ENCODE assay signal across 11 cellular contexts in genomic region chr6:41040101-41040910, GRCh38. TPM values are rescaled to one million over a fixed set of nuclear protein-coding genes. Genes with fewer than 3 reads are reported as not detected.
DNase-seq lines count a peak whose midpoint lies in the region; ATAC-seq, FAIRE-seq and TF ChIP-seq lines count a peak whose summit lies in the region.
"Had no signal": no experiment of that assay in that cellular context is flagged by ENCODE, and none has a peak within 500 bp of the region (broad histone marks: within the 10 kb centered on the region; RNA-seq: fewer than 3 reads in every experiment).

No MANE protein-coding gene starts in this region.

- in situ Hi-C loops in IMR-90 (cut with MboI; ENCODE audit: low sequenced_read_pairs) (loop anchor here (25.0 kb wide), 2 partner anchors 1053 to 1678 kb away; no protein-coding TSS in a partner anchor), K562 (cut with MboI) (loop anchor here (25.0 kb wide), 1 partner anchor 1678 kb away; no protein-coding TSS in a partner anchor)

- no peak overlapping the region for H4K91ac ChIP-seq in IMR-90 (ENCODE audit: insufficient read depth, low read depth, low read length)

- dilution Hi-C loops in IMR-90 (cut with HindIII; ENCODE audit: low sequenced_read_pairs, unreplicated experiment): no loop called here

- H3K36me3 ChIP-seq in IMR-90 (ENCODE audit: control insufficient read depth, insufficient read depth, low read length) (no peaks in the 10 kb centered on the region), K562 (ENCODE audit: control insufficient read depth, insufficient read depth, low read length) (no peaks in the 10 kb centered on the region), WERI-Rb-1 (no peaks in the 10 kb centered on the region)

- H3K56ac ChIP-seq in IMR-90 (ENCODE audit: extremely low read depth, insufficient read depth, low read length): no peak overlapping the region

- TF ChIP-seq CTCF in IMR-90 (conservative IDR thresholded peaks at IDR 0.05; ENCODE audit: low read depth, low read length): no peak
- no peak for TF ChIP-seq CTCF in K562 (IDR thresholded peaks at IDR 0.05 in 2 of 3, conservative IDR thresholded peaks at IDR 0.05 in 1 of 3; ENCODE audit: insufficient read depth in 2 of 3, low read depth in 1 of 3, low read length in 3 of 3)
- no peak for TF ChIP-seq CTCF in WERI-Rb-1 (IDR thresholded peaks at IDR 0.05; ENCODE audit: low read depth, low read length)

- H3K4me3 ChIP-seq in IMR-90 (ENCODE audit: insufficient read depth, low read depth, low read length) (no peak overlapping the region), K562 (no peak overlapping the region), WERI-Rb-1 (ENCODE audit: low read depth, low read length) (no peak overlapping the region)
- H3K4me3 ChIP-seq: GM23338 had no signal

- no peak overlapping the region for H2AK5ac ChIP-seq in IMR-90 (ENCODE audit: low read depth, low read length)

- intact Hi-C loops in IMR-90 (cut with micrococcal nuclease): no loop called here
- intact Hi-C loops in K562 (cut with micrococcal nuclease): no loop called here

- H2BK5ac ChIP-seq in IMR-90 (ENCODE audit: low read depth, low read length, poor library complexity, severe bottlenecking): no peak overlapping the region

- H3K9ac ChIP-seq in IMR-90 (ENCODE audit: low read depth, low read length) (no peak overlapping the region), K562 (ENCODE audit: insufficient read depth in 1 of 2, low read depth in 2 of 2, low read length in 2 of 2) (no peak overlapping the region)

- CTCF ChIA-PET in IMR-90 (lab: Yijun Ruan, JAX): interaction anchor here (0.6 to 2.5 kb wide), 3 partner anchors 12 to 179 kb away, joined by 4 to 11 read pairs (median 4); no protein-coding TSS in a partner anchor
- CTCF ChIA-PET in K562 (lab: Yijun Ruan, JAX; ENCODE audit: low intra/inter-chr PET ratio): interaction anchor here (1.5 kb wide), 1 partner anchor 145 kb away, joined by 3 read pairs; no protein-coding TSS in a partner anchor

- H2AFZ ChIP-seq in IMR-90 (replicated peaks; ENCODE audit: low read length, poor library complexity) (no peak overlapping the region), K562 (ENCODE audit: low read depth, low read length) (peak overlapping the region; percentile 28; the same call in 1 of the 2 replicates)

- peaks cover 8% of the 10 kb centered on the region for H3K27me3 ChIP-seq in IMR-90 (ENCODE audit: control insufficient read depth, insufficient read depth, low read length)
- peaks cover 0 to 8% of the 10 kb centered on the region in 2 experiments; a peak in 1 of 5 replicates for H3K27me3 ChIP-seq in K562 (ENCODE audit: control insufficient read depth in 2 of 2, insufficient read depth in 2 of 2, low read length in 2 of 2)
- no peaks in the 10 kb centered on the region for H3K27me3 ChIP-seq in WERI-Rb-1 (ENCODE audit: insufficient read depth, low read depth, severe bottlenecking)

- TF ChIP-seq EP300 in K562 (IDR thresholded peaks at IDR 0.05; ENCODE audit: low read length): no peak

- H3K4ac ChIP-seq in IMR-90 (ENCODE audit: low read depth, low read length): no peak overlapping the region

- peak; percentile 55 for FAIRE-seq in K562 (lab: Jason Lieb, UNC)

- no peak overlapping the region for H2BK15ac ChIP-seq in IMR-90 (ENCODE audit: low read depth, low read length)

- H3K79me2 ChIP-seq in K562 (ENCODE audit: control insufficient read depth, insufficient read depth, low read length): no peaks in the 10 kb centered on the region

- no TSS peak for BruUV-seq in IMR-90 (replicated peaks; lab: Mats Ljungman, UMichigan)
- no TSS peak for BruUV-seq in K562 (replicated peaks; lab: Mats Ljungman, UMichigan)

- H3K23ac ChIP-seq in IMR-90 (ENCODE audit: low read depth, low read length): no peak overlapping the region

- DNase-seq in IMR-90 (no peak), K562 (ENCODE audit: extremely low read depth in 1 of 4, low spot score in 3 of 4) (peak; percentile 30 to 43 (median 32)), myocyte (ENCODE audit: low read depth) (peak; percentile 49), NCI-H526 (lab: John Stamatoyannopoulos, UW) (no peak), DMS114 treated with DMSO at 0.1 percent for 48 hours (lab: John Stamatoyannopoulos, UW; ENCODE audit: unreplicated experiment) (no peak), WERI-Rb-1 (no peak), NCI-H774 (lab: John Stamatoyannopoulos, UW) (no peak)
- DNase-seq: left cardiac atrium had no signal

- TF ChIP-seq RAD21 in IMR-90 (IDR thresholded peaks at IDR 0.05; ENCODE audit: low read length) (no peak), K562 (CRISPR knock-in tag; conservative IDR thresholded peaks at IDR 0.05 in 1 of 2, IDR thresholded peaks at IDR 0.05 in 1 of 2) (no peak)

- POLR2A ChIA-PET in IMR-90 (lab: Charles Lee; ENCODE audit: unreplicated experiment): no interaction called here
- POLR2A ChIA-PET in K562 (lab: Yijun Ruan, JAX): interaction anchor here (0.6 to 3.7 kb wide), 4 partner anchors 10 to 870 kb away, joined by 3 to 11 read pairs (median 4); no protein-coding TSS in a partner anchor

- WGBS in IMR-90 (ENCODE audit: extremely low coverage in 2 of 2, insufficient read length in 1 of 2), 2 experiments: no CpG with 5 or more reads among the region's 6 CpGs
- 21% methylated on average over 6 of the region's 6 CpGs for WGBS in K562 (ENCODE audit: insufficient coverage, low coverage, missing lambda C conversion rate)

- H2AK9ac ChIP-seq in IMR-90 (replicated peaks; ENCODE audit: low read depth, low read length, poor library complexity): peak overlapping the region; percentile 48

- H3K18ac ChIP-seq in IMR-90 (ENCODE audit: low read depth, low read length): no peak overlapping the region

- H2BK120ac ChIP-seq in IMR-90 (ENCODE audit: low read depth, low read length): no peak overlapping the region

- H3K4me1 ChIP-seq in IMR-90 (ENCODE audit: control insufficient read depth, insufficient read depth, low read length) (no peaks in the 10 kb centered on the region), K562 (replicated peaks in 1 of 2; ENCODE audit: control insufficient read depth in 2 of 2, insufficient read depth in 2 of 2, low read length in 2 of 2) (peaks cover 0 to 9% of the 10 kb centered on the region in 2 experiments; a peak in 3 of 5 replicates)

- TF ChIP-seq POLR2A in IMR-90 (IDR thresholded peaks at IDR 0.05; ENCODE audit: low read depth, low read length) (no peak), K562 (conservative IDR thresholded peaks at IDR 0.05) (no peak)

- H3K14ac ChIP-seq in IMR-90 (replicated peaks; ENCODE audit: low read depth, low read length): no peak overlapping the region

- H4K8ac ChIP-seq in IMR-90 (ENCODE audit: low read depth in 2 of 2, low read length in 2 of 2): no peak overlapping the region

- H3K4me2 ChIP-seq in IMR-90 (ENCODE audit: low read depth, low read length) (no peak overlapping the region), K562 (ENCODE audit: insufficient read depth, low read length) (no peak overlapping the region)
- H3K4me2 ChIP-seq: GM23338 had no signal

- no peak overlapping the region for H2BK20ac ChIP-seq in IMR-90 (ENCODE audit: low read depth, low read length)

- no peaks in the 10 kb centered on the region for H3K9me1 ChIP-seq in IMR-90 (ENCODE audit: insufficient read depth, low read length)
- peaks cover 3% of the 10 kb centered on the region for H3K9me1 ChIP-seq in K562 (ENCODE audit: control insufficient read depth, insufficient read depth, low read length)

- H3K9me3 ChIP-seq in IMR-90 (ENCODE audit: control insufficient read depth, insufficient read depth, low read length) (no peaks in the 10 kb centered on the region), K562 (replicated peaks; ENCODE audit: control insufficient read depth, insufficient read depth, low read depth, low read length) (no peaks in the 10 kb centered on the region), WERI-Rb-1 (ENCODE audit: severe bottlenecking) (no peaks in the 10 kb centered on the region)

- H3K27ac ChIP-seq in IMR-90 (ENCODE audit: insufficient read depth, low read length) (no peak overlapping the region), K562 (ENCODE audit: extremely low read depth, low read depth, low read length) (no peak overlapping the region), WERI-Rb-1 (no peak overlapping the region)

- H4K5ac ChIP-seq in IMR-90 (ENCODE audit: low read depth, low read length): no peak overlapping the region

- H4K20me1 ChIP-seq in IMR-90 (ENCODE audit: insufficient read depth, low read length) (no peaks in the 10 kb centered on the region), K562 (replicated peaks; ENCODE audit: control insufficient read depth, insufficient read depth, low read length) (peaks cover 7% of the 10 kb centered on the region; the same call in 1 of the 2 replicates)

- no peaks in the 10 kb centered on the region for H3K79me1 ChIP-seq in IMR-90 (ENCODE audit: low read depth in 1 of 2, low read length in 2 of 2)

- ATAC-seq in GM18861 (IDR thresholded peaks at IDR 0.05; ENCODE audit: unreplicated experiment): peak; percentile 63
- no peak for ATAC-seq in IMR-90 (ENCODE audit: low read depth)
- ATAC-seq in K562: no peak; the same call in 2 of the 3 replicates

RNA-seq across cellular contexts. Expression of gene UNC5CL, which starts 1.3 kb away (rescaled TPM):
- total RNA-seq in IMR-90 (2012; rRNA removed) (not detected in 2 replicates), K562 (2014; rRNA removed) (0.33 and 0.95 TPM in 2 replicates), K562 (2014; rRNA removed; fragmentation: Illumina TruSeq; extraction: Trizol) (0.35 and 0.40 TPM in 2 replicates), K562 (2015; rRNA removed; fragmentation: Illumina TruSeq; extraction: Trizol) (0.33 and 0.53 TPM in 2 replicates), K562 (2021) (0.64 and 0.78 TPM in 2 replicates), myocyte (2.3 and 2.7 TPM in 2 replicates)
- polyA plus RNA-seq in IMR-90 (2012; rRNA removed) (not detected in 2 replicates), K562 (2011; rRNA removed) (0.82 and 1.7 TPM in 2 replicates), K562 (2014; fragmentation: Illumina TruSeq; extraction: Trizol) (0.59 and 0.80 TPM in 2 replicates), K562 (2014; fragmentation: Nextera tagmentation; extraction: Ambion mirVana) (under 1 TPM in 1 of 2 experiments, not detected in 1; 0.07 TPM), K562 (2014; rRNA removed) (1.8 TPM in 2 replicates)
- 0.02 TPM in 2 replicates for polyA plus RNA-seq in IMR-90 (2012; cell fraction: cytosol; rRNA removed)
- 0.19 and 0.27 TPM in 2 replicates for polyA plus RNA-seq in IMR-90 (2012; cell fraction: nucleus; rRNA removed; ENCODE audit: low replicate concordance)
- 2.7 and 3.1 TPM in 2 replicates for total RNA-seq in K562 (2011; cell fraction: chromatin; rRNA removed; ENCODE audit: low replicate concordance)
- 1.6 and 2.0 TPM in 2 replicates for total RNA-seq in K562 (2011; cell fraction: nucleolus; rRNA removed)
- 2.5 and 3.7 TPM in 2 replicates for total RNA-seq in K562 (2011; cell fraction: nucleoplasm; rRNA removed)
- polyA plus RNA-seq in K562 (2011; cell fraction: cytosol; rRNA removed): 0.72 and 1.2 TPM in 2 replicates
- 7.8 and 9.9 TPM in 2 replicates for polyA plus RNA-seq in K562 (2011; cell fraction: nucleus; rRNA removed)
- 0.70 and 2.4 TPM in 2 replicates for polyA plus RNA-seq in K562 (2012)
- 0.21 and 0.39 TPM in 2 replicates for polyA minus RNA-seq in K562 (2011; rRNA and poly(A)+ RNA removed)
- not detected in 2 replicates for polyA minus RNA-seq in K562 (2011; cell fraction: cytosol; rRNA and poly(A)+ RNA removed)
- 1.5 and 2.4 TPM in 2 replicates for polyA minus RNA-seq in K562 (2011; cell fraction: nucleus; rRNA and poly(A)+ RNA removed)
- 0.45 TPM for polyA plus RNA-seq in myocyte (2012)

RNA-seq across cellular contexts. Expression of gene TSPO2, which starts 2.0 kb away (rescaled TPM):
- total RNA-seq in IMR-90 (2012; rRNA removed): not detected in 2 replicates
- not detected in 2 replicates for polyA plus RNA-seq in IMR-90 (2012; rRNA removed)
- not detected in 2 replicates for polyA plus RNA-seq in IMR-90 (2012; cell fraction: cytosol; rRNA removed)
- not detected in 2 replicates for polyA plus RNA-seq in IMR-90 (2012; cell fraction: nucleus; rRNA removed; ENCODE audit: low replicate concordance)
- not detected in 2 replicates for total RNA-seq in K562 (2011; cell fraction: chromatin; rRNA removed; ENCODE audit: low replicate concordance)
- total RNA-seq in K562 (2011; cell fraction: nucleolus; rRNA removed): not detected in 2 replicates
- total RNA-seq in K562 (2011; cell fraction: nucleoplasm; rRNA removed): not detected in 2 replicates
- total RNA-seq in K562 (2014; rRNA removed): not detected in 2 replicates
- total RNA-seq in K562 (2014; rRNA removed; fragmentation: Illumina TruSeq; extraction: Trizol): not detected in 2 replicates
- not detected in 2 replicates for total RNA-seq in K562 (2015; rRNA removed; fragmentation: Illumina TruSeq; extraction: Trizol)
- total RNA-seq in K562 (2021): not detected in 2 replicates
- polyA plus RNA-seq in K562 (2011; rRNA removed): 0.12 TPM in 1 of 2 replicates, not detected in the other
- polyA plus RNA-seq in K562 (2011; cell fraction: cytosol; rRNA removed): not detected in 2 replicates
- not detected in 2 replicates for polyA plus RNA-seq in K562 (2011; cell fraction: nucleus; rRNA removed)
- 0.19 TPM in 1 of 2 replicates, not detected in the other for polyA plus RNA-seq in K562 (2012)
- not detected in 2 replicates for polyA plus RNA-seq in K562 (2014; fragmentation: Illumina TruSeq; extraction: Trizol)
- polyA plus RNA-seq in K562 (2014; fragmentation: Nextera tagmentation; extraction: Ambion mirVana): not detected
- not detected in 2 replicates for polyA plus RNA-seq in K562 (2014; rRNA removed)
- polyA minus RNA-seq in K562 (2011; rRNA and poly(A)+ RNA removed): not detected in 2 replicates
- polyA minus RNA-seq in K562 (2011; cell fraction: cytosol; rRNA and poly(A)+ RNA removed): not detected in 2 replicates
- polyA minus RNA-seq in K562 (2011; cell fraction: nucleus; rRNA and poly(A)+ RNA removed): not detected in 2 replicates
- not detected in 2 replicates for total RNA-seq in myocyte
- not detected for polyA plus RNA-seq in myocyte (2012)
- total RNA-seq: cardiac septum, GM23338, left cardiac atrium had no signal

RNA-seq across cellular contexts. Expression of gene APOBEC2, which starts 12.7 kb away (rescaled TPM):
- not detected in 2 replicates for total RNA-seq in IMR-90 (2012; rRNA removed)
- polyA plus RNA-seq in IMR-90 (2012; rRNA removed): not detected in 2 replicates
- not detected in 2 replicates for polyA plus RNA-seq in IMR-90 (2012; cell fraction: cytosol; rRNA removed)
- not detected in 2 replicates for polyA plus RNA-seq in IMR-90 (2012; cell fraction: nucleus; rRNA removed; ENCODE audit: low replicate concordance)
- total RNA-seq in K562 (2011; cell fraction: chromatin; rRNA removed; ENCODE audit: low replicate concordance): not detected in 2 replicates
- total RNA-seq in K562 (2011; cell fraction: nucleolus; rRNA removed): not detected in 2 replicates
- not detected in 2 replicates for total RNA-seq in K562 (2011; cell fraction: nucleoplasm; rRNA removed)
- total RNA-seq in K562 (2014; rRNA removed): not detected in 2 replicates
- total RNA-seq in K562 (2014; rRNA removed; fragmentation: Illumina TruSeq; extraction: Trizol): not detected in 2 replicates
- total RNA-seq in K562 (2015; rRNA removed; fragmentation: Illumina TruSeq; extraction: Trizol): not detected in 2 replicates
- total RNA-seq in K562 (2021): not detected in 2 replicates
- not detected in 2 replicates for polyA plus RNA-seq in K562 (2011; rRNA removed)
- polyA plus RNA-seq in K562 (2011; cell fraction: cytosol; rRNA removed): not detected in 2 replicates
- not detected in 2 replicates for polyA plus RNA-seq in K562 (2011; cell fraction: nucleus; rRNA removed)
- polyA plus RNA-seq in K562 (2012): 0.10 and 0.61 TPM in 2 replicates
- not detected in 2 replicates for polyA plus RNA-seq in K562 (2014; fragmentation: Illumina TruSeq; extraction: Trizol)
- polyA plus RNA-seq in K562 (2014; fragmentation: Nextera tagmentation; extraction: Ambion mirVana): 1 to 10 TPM in 1 of 2 experiments, under 1 TPM in 1; 0.25 to 1.6 TPM
- polyA plus RNA-seq in K562 (2014; rRNA removed): not detected in 2 replicates
- polyA minus RNA-seq in K562 (2011; rRNA and poly(A)+ RNA removed): not detected in 2 replicates
- not detected in 2 replicates for polyA minus RNA-seq in K562 (2011; cell fraction: cytosol; rRNA and poly(A)+ RNA removed)
- polyA minus RNA-seq in K562 (2011; cell fraction: nucleus; rRNA and poly(A)+ RNA removed): not detected in 2 replicates
- total RNA-seq in myocyte: 110 and 231 TPM in 2 replicates
- polyA plus RNA-seq in myocyte (2012): 55.6 TPM
- total RNA-seq: GM23338 had no signal

RNA-seq across cellular contexts. Expression of gene OARD1, which starts 31.9 kb away (rescaled TPM):
- total RNA-seq in IMR-90 (2012; rRNA removed) (2.3 and 5.6 TPM in 2 replicates), K562 (2014; rRNA removed) (32.7 and 49.3 TPM in 2 replicates), K562 (2014; rRNA removed; fragmentation: Illumina TruSeq; extraction: Trizol) (61.1 and 63.2 TPM in 2 replicates), K562 (2015; rRNA removed; fragmentation: Illumina TruSeq; extraction: Trizol) (56.2 and 60.8 TPM in 2 replicates), K562 (2021) (43.4 and 47.1 TPM in 2 replicates), myocyte (10.2 and 18.8 TPM in 2 replicates)
- polyA plus RNA-seq in IMR-90 (2012; rRNA removed) (4.6 and 5.5 TPM in 2 replicates), K562 (2011; rRNA removed) (38.4 and 45.7 TPM in 2 replicates), K562 (2014; fragmentation: Illumina TruSeq; extraction: Trizol) (63.2 and 65.8 TPM in 2 replicates), K562 (2014; fragmentation: Nextera tagmentation; extraction: Ambion mirVana) (10 to 100 TPM; 79.6 to 88.3 TPM), K562 (2014; rRNA removed) (70.3 and 71.6 TPM in 2 replicates)
- 0.87 and 1.0 TPM in 2 replicates for polyA plus RNA-seq in IMR-90 (2012; cell fraction: cytosol; rRNA removed)
- polyA plus RNA-seq in IMR-90 (2012; cell fraction: nucleus; rRNA removed; ENCODE audit: low replicate concordance): 0.60 and 1.9 TPM in 2 replicates
- total RNA-seq in K562 (2011; cell fraction: chromatin; rRNA removed; ENCODE audit: low replicate concordance): 23.6 and 48.3 TPM in 2 replicates
- total RNA-seq in K562 (2011; cell fraction: nucleolus; rRNA removed): 21.2 and 21.8 TPM in 2 replicates
- 38.5 and 60.6 TPM in 2 replicates for total RNA-seq in K562 (2011; cell fraction: nucleoplasm; rRNA removed)
- polyA plus RNA-seq in K562 (2011; cell fraction: cytosol; rRNA removed): 9.3 and 22.8 TPM in 2 replicates
- 22.4 and 26.7 TPM in 2 replicates for polyA plus RNA-seq in K562 (2011; cell fraction: nucleus; rRNA removed)
- 51.9 and 66.7 TPM in 2 replicates for polyA plus RNA-seq in K562 (2012)
- polyA minus RNA-seq in K562 (2011; rRNA and poly(A)+ RNA removed): 35.1 and 49.4 TPM in 2 replicates
- 7.8 and 10.4 TPM in 2 replicates for polyA minus RNA-seq in K562 (2011; cell fraction: cytosol; rRNA and poly(A)+ RNA removed)
- 35.0 and 66.5 TPM in 2 replicates for polyA minus RNA-seq in K562 (2011; cell fraction: nucleus; rRNA and poly(A)+ RNA removed)
- polyA plus RNA-seq in myocyte (2012): 14.8 TPM

RNA-seq across cellular contexts. Expression of gene NFYA, which starts 32.5 kb away (rescaled TPM):
- total RNA-seq in IMR-90 (2012; rRNA removed) (21.9 and 28.5 TPM in 2 replicates), K562 (2014; rRNA removed) (18.6 and 23.8 TPM in 2 replicates), K562 (2014; rRNA removed; fragmentation: Illumina TruSeq; extraction: Trizol) (19.2 and 20.4 TPM in 2 replicates), K562 (2015; rRNA removed; fragmentation: Illumina TruSeq; extraction: Trizol) (24.4 and 26.6 TPM in 2 replicates), K562 (2021) (24.3 and 27.4 TPM in 2 replicates), myocyte (17.2 and 20.9 TPM in 2 replicates)
- polyA plus RNA-seq in IMR-90 (2012; rRNA removed) (10.9 and 12.3 TPM in 2 replicates), K562 (2011; rRNA removed) (21.8 and 25.1 TPM in 2 replicates), K562 (2014; fragmentation: Illumina TruSeq; extraction: Trizol) (31.2 and 37.1 TPM in 2 replicates), K562 (2014; fragmentation: Nextera tagmentation; extraction: Ambion mirVana) (10 to 100 TPM in 1 of 2 experiments, 1 to 10 TPM in 1; 7.3 to 10.1 TPM), K562 (2014; rRNA removed) (21.9 and 22.7 TPM in 2 replicates)
- polyA plus RNA-seq in IMR-90 (2012; cell fraction: cytosol; rRNA removed): 1.8 and 3.3 TPM in 2 replicates
- polyA plus RNA-seq in IMR-90 (2012; cell fraction: nucleus; rRNA removed; ENCODE audit: low replicate concordance): 5.7 and 12.1 TPM in 2 replicates
- 14.4 and 20.1 TPM in 2 replicates for total RNA-seq in K562 (2011; cell fraction: chromatin; rRNA removed; ENCODE audit: low replicate concordance)
- 8.7 and 9.7 TPM in 2 replicates for total RNA-seq in K562 (2011; cell fraction: nucleolus; rRNA removed)
- 11.2 and 12.9 TPM in 2 replicates for total RNA-seq in K562 (2011; cell fraction: nucleoplasm; rRNA removed)
- 24.0 and 24.5 TPM in 2 replicates for polyA plus RNA-seq in K562 (2011; cell fraction: cytosol; rRNA removed)
- polyA plus RNA-seq in K562 (2011; cell fraction: nucleus; rRNA removed): 31.2 and 32.0 TPM in 2 replicates
- polyA plus RNA-seq in K562 (2012): 18.8 and 30.1 TPM in 2 replicates
- 51.8 and 65.3 TPM in 2 replicates for polyA minus RNA-seq in K562 (2011; rRNA and poly(A)+ RNA removed)
- polyA minus RNA-seq in K562 (2011; cell fraction: cytosol; rRNA and poly(A)+ RNA removed): 24.0 and 33.8 TPM in 2 replicates
- polyA minus RNA-seq in K562 (2011; cell fraction: nucleus; rRNA and poly(A)+ RNA removed): 11.7 and 20.1 TPM in 2 replicates
- 19.9 TPM for polyA plus RNA-seq in myocyte (2012)

Comparison
In these comparisons a context has a peak if more than half of its experiments do, and no peak if none do; other contexts are left out.
1. DNase-seq: peak in K562 (4 of 4) and myocyte (single experiment); none in IMR-90 (single experiment), NCI-H526 (0 of 2), DMS114 treated with DMSO at 0.1 percent for 48 hours (single experiment), WERI-Rb-1 (single experiment) and NCI-H774 (single experiment).
2. RNA of gene APOBEC2, which starts 12.7 kb away (total RNA-seq): 110 to 231 TPM in myocyte; not detected in IMR-90 and not detected in K562; every median in the first group is over 100 times any median in the second.